22 cellular contexts compared by ENCODE assay signal in genomic region chr17:49505854-49506253, GRCh38. TPM values are rescaled to one million over a fixed set of nuclear protein-coding genes. Genes with fewer than 3 reads are reported as not detected.
"Had no signal": no experiment of that assay in that cellular context is flagged by ENCODE, and none has a peak within 500 bp of the region (broad histone marks: within the 10 kb centered on the region; RNA-seq: fewer than 3 reads in every experiment).

No MANE protein-coding gene starts in this region.

- H3K4me3 Mint-ChIP-seq: activated CD4-positive, alpha-beta memory T cell treated with anti-CD3 and anti-CD28 coated beads for 36 hours; activated naive CD4-positive, alpha-beta T cell treated with anti-CD3 and anti-CD28 coated beads, Interleukin-2, amount 10 ng/mL, durations not matched to agents 7 days and 5 days; endodermal cell; memory B cell; naive thymus-derived CD4-positive, alpha-beta T cell; neural progenitor cell; stimulated activated naive CD8-positive, alpha-beta T cell treated with anti-CD3 and anti-CD28 coated beads, Interleukin-15, amount 100 ng/mL, for 72 hours; T-helper 17 cell had no signal

- H3K4me1 Mint-ChIP-seq: activated naive CD4-positive, alpha-beta T cell treated with anti-CD3 and anti-CD28 coated beads, Interleukin-2, amount 10 ng/mL, durations not matched to agents 7 days and 5 days; memory B cell; stimulated activated naive CD8-positive, alpha-beta T cell treated with anti-CD3 and anti-CD28 coated beads, Interleukin-15, amount 100 ng/mL, for 72 hours had no signal

- H3K4me2 ChIP-seq: neural progenitor cell had no signal

- H3K9me3 Mint-ChIP-seq: activated CD4-positive, alpha-beta memory T cell treated with anti-CD3 and anti-CD28 coated beads for 36 hours; activated naive CD4-positive, alpha-beta T cell treated with anti-CD3 and anti-CD28 coated beads, Interleukin-2, amount 10 ng/mL, durations not matched to agents 7 days and 5 days; endodermal cell; memory B cell; neural progenitor cell; stimulated activated naive CD8-positive, alpha-beta T cell treated with anti-CD3 and anti-CD28 coated beads, Interleukin-15, amount 100 ng/mL, for 72 hours had no signal

- H3K27ac Mint-ChIP-seq: activated CD4-positive, alpha-beta memory T cell treated with anti-CD3 and anti-CD28 coated beads for 36 hours; activated naive CD4-positive, alpha-beta T cell treated with anti-CD3 and anti-CD28 coated beads, Interleukin-2, amount 10 ng/mL, durations not matched to agents 7 days and 5 days; endodermal cell; memory B cell; naive thymus-derived CD4-positive, alpha-beta T cell; neural progenitor cell; stimulated activated naive CD8-positive, alpha-beta T cell treated with anti-CD3 and anti-CD28 coated beads, Interleukin-15, amount 100 ng/mL, for 72 hours; T-helper 17 cell had no signal

- H2AFZ ChIP-seq: neural progenitor cell had no signal

- ATAC-seq: gastroesophageal sphincter; naive thymus-derived CD4-positive, alpha-beta T cell; stimulated activated naive CD8-positive, alpha-beta T cell treated with anti-CD3 and anti-CD28 coated beads, Interleukin-15, amount 100 ng/mL, for 72 hours; T-helper 17 cell had no signal

- H3K36me3 ChIP-seq: esophagus squamous epithelium, gastroesophageal sphincter, neural progenitor cell, prostate gland, suprapubic skin, transverse colon had no signal

- H3K9me3 ChIP-seq: esophagus squamous epithelium, gastroesophageal sphincter, prostate gland, suprapubic skin, transverse colon had no signal

- DNase-seq: activated CD4-positive, alpha-beta memory T cell treated with anti-CD3 and anti-CD28 coated beads for 36 hours; activated CD4-positive, alpha-beta T cell treated with anti-CD3 and anti-CD28 coated beads for 4 hours; activated CD4-positive, CD25-positive, alpha-beta regulatory T cell; activated effector memory CD4-positive, alpha-beta T cell treated with Interleukin-2 at 50 U/mL for 16 hours; activated naive CD4-positive, alpha-beta T cell treated with anti-CD3 and anti-CD28 coated beads, Interleukin-2, amount 10 ng/mL, durations not matched to agents 7 days and 5 days; activated T-cell treated with anti-CD3 and anti-CD28 coated beads, Interleukin-2, amount 50 U/mL, for 48 hours; amygdala; cortex of kidney; endodermal cell; esophagus squamous epithelium; head of caudate nucleus; naive thymus-derived CD4-positive, alpha-beta T cell; stimulated activated CD4-positive, alpha-beta T cell treated with anti-CD3 and anti-CD28 coated beads, Interleukin-1b, Interleukin-23, amount 100 ng/mL, for 48 hours; stimulated activated naive CD8-positive, alpha-beta T cell treated with anti-CD3 and anti-CD28 coated beads, Interleukin-15, amount 100 ng/mL, for 72 hours; SW 1271; T-helper 17 cell; transverse colon had no signal

- H3K27ac ChIP-seq: esophagus squamous epithelium, gastroesophageal sphincter, neural progenitor cell, prostate gland, suprapubic skin, transverse colon had no signal

- H3K36me3 Mint-ChIP-seq: activated CD4-positive, alpha-beta memory T cell treated with anti-CD3 and anti-CD28 coated beads for 36 hours; activated naive CD4-positive, alpha-beta T cell treated with anti-CD3 and anti-CD28 coated beads, Interleukin-2, amount 10 ng/mL, durations not matched to agents 7 days and 5 days; memory B cell; neural progenitor cell had no signal

- H3K4me1 ChIP-seq: prostate gland, transverse colon had no signal

- H3K27me3 ChIP-seq: neural progenitor cell had no signal

- H3K4me3 ChIP-seq: esophagus squamous epithelium, gastroesophageal sphincter, neural progenitor cell, prostate gland, suprapubic skin, transverse colon had no signal

RNA-seq across cellular contexts. Expression of gene NGFR, which starts 10.8 kb away (rescaled TPM):
- polyA plus RNA-seq: naive thymus-derived CD4-positive, alpha-beta T cell had no signal
